ENCODE assay signal across 8 cellular contexts in the genomic region with DNA sequence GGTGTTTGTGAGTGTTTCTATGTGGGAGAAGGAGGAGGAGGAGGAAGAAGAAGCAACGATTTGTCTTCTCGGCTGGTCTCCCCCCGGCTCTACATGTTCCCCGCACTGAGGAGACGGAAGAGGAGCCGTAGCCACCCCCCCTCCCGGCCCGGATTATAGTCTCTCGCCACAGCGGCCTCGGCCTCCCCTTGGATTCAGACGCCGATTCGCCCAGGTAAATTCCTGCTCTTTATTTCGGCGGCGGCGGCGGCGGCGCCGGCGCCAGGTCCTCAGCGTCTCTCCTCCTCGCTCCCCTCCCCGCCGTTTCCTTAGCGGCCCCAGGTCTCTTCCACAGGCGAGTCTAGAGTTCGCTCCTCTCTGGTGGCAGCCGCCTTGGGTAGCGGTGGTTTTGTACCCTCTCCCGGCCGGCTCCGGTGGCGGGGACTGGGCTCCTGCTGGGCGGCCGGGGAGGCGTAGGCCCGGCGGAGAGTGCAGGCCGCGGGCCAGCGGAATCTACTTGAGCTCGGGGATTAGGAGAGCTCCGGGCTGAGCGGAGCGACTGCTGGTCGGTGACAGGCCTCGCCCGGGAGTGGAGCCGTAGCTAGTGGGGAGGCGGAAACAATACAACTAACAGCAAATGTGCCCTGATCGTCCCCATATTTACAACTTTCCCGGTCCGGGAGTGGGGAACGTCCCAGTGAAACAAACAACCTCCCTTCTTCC. TPM values are rescaled to one million over a fixed set of nuclear protein-coding genes. Genes with fewer than 3 reads are reported as not detected.
DNase-seq lines count a peak whose midpoint lies in the region; ATAC-seq and TF ChIP-seq lines count a peak whose summit lies in the region.

No MANE protein-coding gene starts in this region.

- H4K12ac ChIP-seq in trophoblast cell (ENCODE audit: low read depth, low read length) = peak overlapping the region; percentile 95

- peak overlapping the region; percentile 93 to 98 (median 95) for H3K4me3 Mint-ChIP-seq in CD8-positive, alpha-beta memory T cell
- H3K4me3 Mint-ChIP-seq in activated naive CD8-positive, alpha-beta T cell treated with anti-CD3 and anti-CD28 coated beads for 36 hours = peak overlapping the region; percentile 93
- H3K4me3 Mint-ChIP-seq in type B pancreatic cell = peak overlapping the region; percentile 92

- H2BK5ac ChIP-seq in trophoblast cell (ENCODE audit: low read depth, low read length, poor library complexity) = peak overlapping the region; percentile 98

- H3K27me3 ChIP-seq in CD8-positive, alpha-beta memory T cell (ENCODE audit: insufficient read depth, low read length, poor library complexity, severe bottlenecking) = no peaks in the 10 kb centered on the region
- H3K27me3 ChIP-seq in Karpas-422 (ENCODE audit: low read length) (no peaks in the 10 kb centered on the region), trophoblast cell (ENCODE audit: insufficient read depth, low read length) (no peaks in the 10 kb centered on the region)

- peaks cover 62 to 76% (median 70%) of the 10 kb centered on the region in 3 donors for H3K4me1 Mint-ChIP-seq in CD8-positive, alpha-beta memory T cell
- H3K4me1 Mint-ChIP-seq in activated naive CD8-positive, alpha-beta T cell treated with anti-CD3 and anti-CD28 coated beads for 36 hours = peaks cover 41% of the 10 kb centered on the region
- H3K4me1 Mint-ChIP-seq in type B pancreatic cell (ENCODE audit: unreplicated experiment) = peaks cover 28% of the 10 kb centered on the region

- intact Hi-C loops in cardiac septum (cut with DNase I) = loop anchor here (5.0 to 10.0 kb wide), 3 partner anchors 70 to 498 kb away; partner anchors contain the start of genes NUP155 and WDR70

- H3K9me3 ChIP-seq in CD8-positive, alpha-beta memory T cell (ENCODE audit: low read length) = no peaks in the 10 kb centered on the region
- H3K9me3 ChIP-seq in Karpas-422 (ENCODE audit: low read length) = no peaks in the 10 kb centered on the region
- H3K9me3 ChIP-seq in trophoblast cell (ENCODE audit: insufficient read depth, low read depth, low read length) = no peaks in the 10 kb centered on the region

- peak overlapping the region; percentile 97 for H3K18ac ChIP-seq in trophoblast cell (ENCODE audit: low read length)

- H3K4ac ChIP-seq in trophoblast cell (ENCODE audit: low read depth, low read length) = peak overlapping the region; percentile 81

- peak overlapping the region; percentile 97 for H4K8ac ChIP-seq in trophoblast cell (ENCODE audit: low read depth, low read length)

- peak overlapping the region; percentile 94 to 99 (median 98) for H3K27ac Mint-ChIP-seq in CD8-positive, alpha-beta memory T cell
- peak overlapping the region; percentile 94 for H3K27ac Mint-ChIP-seq in activated naive CD8-positive, alpha-beta T cell treated with anti-CD3 and anti-CD28 coated beads for 36 hours
- H3K27ac Mint-ChIP-seq in type B pancreatic cell = peak overlapping the region; percentile 95

- peak overlapping the region; percentile 45 for H2BK12ac ChIP-seq in trophoblast cell (ENCODE audit: low read length)

- H3K23ac ChIP-seq in trophoblast cell (ENCODE audit: low read length) = no peak overlapping the region

- H3K36me3 Mint-ChIP-seq in CD8-positive, alpha-beta memory T cell = peaks cover 0 to 30% (median 0%) of the 10 kb centered on the region in 3 donors
- peaks cover 7% of the 10 kb centered on the region for H3K36me3 Mint-ChIP-seq in activated naive CD8-positive, alpha-beta T cell treated with anti-CD3 and anti-CD28 coated beads for 36 hours
- H3K36me3 Mint-ChIP-seq in type B pancreatic cell = no peaks in the 10 kb centered on the region

- DNase-seq in CD8-positive, alpha-beta memory T cell = peak; percentile 37 to 75 (median 50)
- DNase-seq in Karpas-422 (peak; percentile 81), SHP77 treated with DMSO at 0.1 percent for 48 hours (lab: John Stamatoyannopoulos, UW) (peak; percentile 70), cardiac septum (ENCODE audit: low spot score) (peak; percentile 85), trophoblast cell (peak; percentile 58 to 66), type B pancreatic cell (ENCODE audit: extremely low spot score, unreplicated experiment) (peak; percentile 80)
- DNase-seq in activated naive CD8-positive, alpha-beta T cell treated with anti-CD3 and anti-CD28 coated beads for 36 hours = peak; percentile 63

- H3K9ac ChIP-seq in Karpas-422 (ENCODE audit: low read length) (peak overlapping the region; percentile 98), trophoblast cell (ENCODE audit: low read length) (peak overlapping the region; percentile 100)

- H2BK120ac ChIP-seq in trophoblast cell (ENCODE audit: insufficient read depth, low read length, poor library complexity) = peak overlapping the region; percentile 89

- peaks cover 52% of the 10 kb centered on the region for H3K4me1 ChIP-seq in CD8-positive, alpha-beta memory T cell (ENCODE audit: insufficient read depth, low read length)
- peaks cover 67% of the 10 kb centered on the region for H3K4me1 ChIP-seq in Karpas-422 (ENCODE audit: low read length)
- no peaks in the 10 kb centered on the region for H3K4me1 ChIP-seq in trophoblast cell (ENCODE audit: control insufficient read depth in 1 of 2, insufficient read depth in 2 of 2, low read length in 2 of 2)

- H3K27me3 Mint-ChIP-seq in CD8-positive, alpha-beta memory T cell = no peaks in the 10 kb centered on the region
- no peaks in the 10 kb centered on the region for H3K27me3 Mint-ChIP-seq in activated naive CD8-positive, alpha-beta T cell treated with anti-CD3 and anti-CD28 coated beads for 36 hours
- no peaks in the 10 kb centered on the region for H3K27me3 Mint-ChIP-seq in type B pancreatic cell

- peak; percentile 19 for ATAC-seq in GM21619 (IDR thresholded peaks at IDR 0.05; ENCODE audit: unreplicated experiment)

- no peaks in the 10 kb centered on the region for H3K36me3 ChIP-seq in CD8-positive, alpha-beta memory T cell (ENCODE audit: insufficient read depth, low read length)
- H3K36me3 ChIP-seq in Karpas-422 (ENCODE audit: insufficient read depth, low read length) (peaks cover 10% of the 10 kb centered on the region; the same call in 1 of the 2 replicates), trophoblast cell (ENCODE audit: control insufficient read depth in 1 of 2, insufficient read depth in 2 of 2, low read length in 2 of 2) (peaks cover 1% of the 10 kb centered on the region in 2 experiments)

- no peak overlapping the region for H2AFZ ChIP-seq in Karpas-422 (ENCODE audit: low read length)
- peak overlapping the region; percentile 77 for H2AFZ ChIP-seq in trophoblast cell (ENCODE audit: insufficient read depth, low read length, poor library complexity)

- H3K79me1 ChIP-seq in trophoblast cell (ENCODE audit: low read length) = peaks cover 16% of the 10 kb centered on the region

- H3K4me3 ChIP-seq in CD8-positive, alpha-beta memory T cell (ENCODE audit: low read length) = peak overlapping the region; percentile 75
- H3K4me3 ChIP-seq in Karpas-422 (ENCODE audit: low read length) = peak overlapping the region; percentile 84
- peak overlapping the region; percentile 99 for H3K4me3 ChIP-seq in trophoblast cell (ENCODE audit: low read depth, low read length)

- H3K4me2 ChIP-seq in Karpas-422 (ENCODE audit: low read depth, low read length, poor library complexity, severe bottlenecking) = peak overlapping the region; percentile 75
- peak overlapping the region; percentile 87 for H3K4me2 ChIP-seq in trophoblast cell (ENCODE audit: low read length)

- no peaks in the 10 kb centered on the region for H3K9me2 ChIP-seq in Karpas-422 (replicated peaks; ENCODE audit: insufficient read depth, low read length)

- H3K27ac ChIP-seq in CD8-positive, alpha-beta memory T cell (ENCODE audit: low read depth, low read length) = peak overlapping the region; percentile 97
- H3K27ac ChIP-seq in Karpas-422 (ENCODE audit: low read length) (peak overlapping the region; percentile 72), trophoblast cell (ENCODE audit: low read depth, low read length) (peak overlapping the region; percentile 98)

- H3K79me2 ChIP-seq in Karpas-422 (ENCODE audit: low read length) (peaks cover 98% of the 10 kb centered on the region), trophoblast cell (ENCODE audit: control insufficient read depth, insufficient read depth, low read length, poor library complexity) (peaks cover 15% of the 10 kb centered on the region)

- CTCF ChIA-PET in CD8-positive, alpha-beta memory T cell (lab: Charles Lee) = interaction anchor here (1.5 to 2.2 kb wide), 6 partner anchors 9 to 147 kb away, joined by 3 to 6 read pairs (median 4); no protein-coding TSS in a partner anchor

- H3K9me3 Mint-ChIP-seq in CD8-positive, alpha-beta memory T cell = no peaks in the 10 kb centered on the region
- H3K9me3 Mint-ChIP-seq in activated naive CD8-positive, alpha-beta T cell treated with anti-CD3 and anti-CD28 coated beads for 36 hours = no peaks in the 10 kb centered on the region
- no peaks in the 10 kb centered on the region for H3K9me3 Mint-ChIP-seq in type B pancreatic cell

- H4K20me1 ChIP-seq in Karpas-422 (ENCODE audit: insufficient read depth, low read depth, low read length) = peaks cover 38% of the 10 kb centered on the region

- peak overlapping the region; percentile 93 for H4K91ac ChIP-seq in trophoblast cell (ENCODE audit: low read depth, low read length)

- peak overlapping the region; percentile 71 for H3K14ac ChIP-seq in trophoblast cell (ENCODE audit: low read length)

- no peak for TF ChIP-seq CTCF in type B pancreatic cell (conservative IDR thresholded peaks at IDR 0.05)

- WGBS in trophoblast cell (ENCODE audit: extremely low coverage, insufficient coverage, insufficient read length) = no CpG with 5 or more reads among the region's 57 CpGs

- peak overlapping the region; percentile 13 for H2AK5ac ChIP-seq in trophoblast cell (ENCODE audit: low read length)

- POLR2A ChIA-PET in CD8-positive, alpha-beta memory T cell (lab: Charles Lee) = interaction anchor here (0.5 to 2.0 kb wide), 8 partner anchors 10 to 1962 kb away, joined by 3 to 7 read pairs (median 4); partner anchors contain the start of genes BRIX1, DNAJC21, NUP155 and RAD1

RNA-seq across cellular contexts. Expression of gene NIPBL, which starts 0.5 kb away (rescaled TPM):
- total RNA-seq in CD8-positive, alpha-beta memory T cell = 10 to 100 TPM; 47.3 to 55.0 TPM
- 36.4 TPM for polyA plus RNA-seq in CD8-positive, alpha-beta memory T cell
- total RNA-seq in Karpas-422 (2014; rRNA removed; shearing (Covaris generic); ENCODE audit: low replicate concordance) = 38.1 and 65.9 TPM in 2 replicates
- total RNA-seq in activated naive CD8-positive, alpha-beta T cell treated with anti-CD3 and anti-CD28 coated beads for 36 hours = 10 to 100 TPM; 39.8 to 42.1 TPM
- total RNA-seq in cardiac septum (46.8 TPM), type B pancreatic cell (ENCODE audit: low replicate concordance) (52.8 and 65.7 TPM in 2 replicates)
- 22.3 and 23.5 TPM in 2 replicates for polyA plus RNA-seq in trophoblast cell (2013)

Comparison
In these comparisons a context has a peak if more than half of its experiments do, and no peak if none do; other contexts are left out.
1. Peak in every context shown above with its lines: DNase-seq, ATAC-seq, H3K4me3 ChIP-seq and H3K27ac ChIP-seq.